ENCODE assay signal across 8 cellular contexts in genomic region chr3:125519678-125520562, GRCh38. TPM values are rescaled to one million over a fixed set of nuclear protein-coding genes. Genes with fewer than 3 reads are reported as not detected.
A peak's percentile ranks its signal among the peaks of the same experiment; 100 is the strongest.
DNase-seq lines count a peak whose midpoint lies in the region; ATAC-seq and TF ChIP-seq lines count a peak whose summit lies in the region.

Gene SNX4 (minus strand): TSS chr3:125520202. CDS start chr3:125520172, 30 bp downstream.

- no peaks in the 10 kb centered on the region for H4K20me1 ChIP-seq in fibroblast of lung (ENCODE audit: control insufficient read depth, extremely low read depth, insufficient read depth, low read length)

- peak; percentile 97 for ATAC-seq in naive thymus-derived CD4-positive, alpha-beta T cell
- ATAC-seq in stimulated activated memory B cell treated with anti-CD40 and anti-IgM and Interleukin-4, amounts not matched to agents 10 μg/mL and 1 μg/mL and 100 μg/mL, for 72 hours = peak; percentile 97

- H3K4me1 ChIP-seq in fibroblast of lung (ENCODE audit: control insufficient read depth, extremely low read depth, insufficient read depth, low read length) = peaks cover 3% of the 10 kb centered on the region
- peaks cover 0 to 4% of the 10 kb centered on the region in 2 donors for H3K4me1 ChIP-seq in naive thymus-derived CD4-positive, alpha-beta T cell (ENCODE audit: control insufficient read depth in 2 of 2, insufficient read depth in 2 of 2, low read length in 2 of 2)

- no peaks in the 10 kb centered on the region for H3K9me3 Mint-ChIP-seq in naive thymus-derived CD4-positive, alpha-beta T cell
- H3K9me3 Mint-ChIP-seq in stimulated activated memory B cell treated with anti-CD40 and anti-IgM and Interleukin-4, amounts not matched to agents 10 μg/mL and 1 μg/mL and 100 μg/mL, for 72 hours = no peaks in the 10 kb centered on the region

- peaks cover 0 to 2% (median 0%) of the 10 kb centered on the region in 5 donors for H3K27me3 Mint-ChIP-seq in naive thymus-derived CD4-positive, alpha-beta T cell
- no peaks in the 10 kb centered on the region for H3K27me3 Mint-ChIP-seq in stimulated activated memory B cell treated with anti-CD40 and anti-IgM and Interleukin-4, amounts not matched to agents 10 μg/mL and 1 μg/mL and 100 μg/mL, for 72 hours

- CTCF ChIA-PET in naive thymus-derived CD4-positive, alpha-beta T cell (lab: Charles Lee) = interaction anchor here (0.6 to 1.9 kb wide), 3 partner anchors 20 to 66 kb away, joined by 3 to 8 read pairs (median 5); no protein-coding TSS in a partner anchor

- no peaks in the 10 kb centered on the region for H3K9me3 ChIP-seq in fibroblast of lung (ENCODE audit: control insufficient read depth, insufficient read depth, low read depth, low read length)
- H3K9me3 ChIP-seq in naive thymus-derived CD4-positive, alpha-beta T cell (ENCODE audit: control insufficient read depth in 2 of 3, low read length in 3 of 3) = no peaks in the 10 kb centered on the region

- peak within 1 kb of the TSS; percentile 86 to 96 (median 92) for H3K4me3 ChIP-seq in fibroblast of lung (replicated peaks in 1 of 4; ENCODE audit: control extremely low read depth in 1 of 4, insufficient read depth in 1 of 4, low read depth in 3 of 4, low read length in 4 of 4)
- H3K4me3 ChIP-seq in naive thymus-derived CD4-positive, alpha-beta T cell (ENCODE audit: low read length) = peak within 1 kb of the TSS; percentile 71

- no peaks in the 10 kb centered on the region for H3K36me3 ChIP-seq in fibroblast of lung (ENCODE audit: control insufficient read depth, insufficient read depth, low read length)
- H3K36me3 ChIP-seq in naive thymus-derived CD4-positive, alpha-beta T cell (ENCODE audit: control insufficient read depth in 2 of 3, insufficient read depth in 3 of 3, low read length in 3 of 3) = peaks cover 0 to 12% (median 3%) of the 10 kb centered on the region in 3 experiments

- POLR2A ChIA-PET in naive thymus-derived CD4-positive, alpha-beta T cell (lab: Charles Lee) = interaction anchor here (1.2 to 2.4 kb wide), 4 partner anchors 10 to 379 kb away, joined by 3 to 12 read pairs (median 8); partner anchors contain the start of genes OSBPL11 and ZNF148

- peak within 1 kb of the TSS; percentile 85 to 96 (median 92) for H3K27ac Mint-ChIP-seq in naive thymus-derived CD4-positive, alpha-beta T cell
- H3K27ac Mint-ChIP-seq in stimulated activated memory B cell treated with anti-CD40 and anti-IgM and Interleukin-4, amounts not matched to agents 10 μg/mL and 1 μg/mL and 100 μg/mL, for 72 hours = peak within 1 kb of the TSS; percentile 95

- intact Hi-C loops in naive thymus-derived CD4-positive, alpha-beta T cell (cut with micrococcal nuclease) = loop anchor here (1.0 to 10.0 kb wide), 6 partner anchors 75 to 468 kb away; partner anchors contain the start of genes OSBPL11 (in 2 of the 2), ZNF148 (in 2 of the 2) and HEG1 (in 1 of the 2)

- H3K4me3 Mint-ChIP-seq in naive thymus-derived CD4-positive, alpha-beta T cell = peak within 1 kb of the TSS; percentile 89 to 98 (median 96)
- peak within 1 kb of the TSS; percentile 98 for H3K4me3 Mint-ChIP-seq in stimulated activated memory B cell treated with anti-CD40 and anti-IgM and Interleukin-4, amounts not matched to agents 10 μg/mL and 1 μg/mL and 100 μg/mL, for 72 hours

- peaks cover 33% of the 10 kb centered on the region for H3K79me2 ChIP-seq in fibroblast of lung (ENCODE audit: control insufficient read depth, insufficient read depth, low read length)

- no peaks in the 10 kb centered on the region for H3K27me3 ChIP-seq in fibroblast of lung (ENCODE audit: control insufficient read depth, insufficient read depth, low read length)
- H3K27me3 ChIP-seq in naive thymus-derived CD4-positive, alpha-beta T cell (ENCODE audit: control insufficient read depth in 2 of 2, insufficient read depth in 2 of 2, low read length in 2 of 2) = no peaks in the 10 kb centered on the region

- peak; percentile 96 for DNase-seq in Daoy (ENCODE audit: low read depth)
- DNase-seq in GOT3 (lab: John Stamatoyannopoulos, UW) = peak; percentile 64
- DNase-seq in LHCN-M2 (ENCODE audit: low read depth) = peak; percentile 94
- DNase-seq in RPMI8226 = peak; percentile 92
- DNase-seq in activated T-helper 1 cell treated with anti-CD3 and anti-CD28 coated beads, Interleukin-2, amount 50 U/mL, for 16 hours (ENCODE audit: low read depth in 1 of 2, low spot score in 1 of 2) = peak; percentile 67 to 81
- peak; percentile 93 to 96 for DNase-seq in fibroblast of lung (ENCODE audit: low read depth in 2 of 2)
- peak; percentile 70 to 87 (median 82) for DNase-seq in naive thymus-derived CD4-positive, alpha-beta T cell

- peak within 1 kb of the TSS; percentile 99 for H2AFZ ChIP-seq in fibroblast of lung (ENCODE audit: low read length)

- peak within 1 kb of the TSS; percentile 77 for H3K27ac ChIP-seq in fibroblast of lung (ENCODE audit: insufficient read depth, low read length)
- peak within 1 kb of the TSS; percentile 87 for H3K27ac ChIP-seq in naive thymus-derived CD4-positive, alpha-beta T cell (ENCODE audit: low read depth, low read length)

- H3K4me1 Mint-ChIP-seq in naive thymus-derived CD4-positive, alpha-beta T cell = peaks cover 20 to 47% (median 37%) of the 10 kb centered on the region in 7 donors
- peaks cover 45% of the 10 kb centered on the region for H3K4me1 Mint-ChIP-seq in stimulated activated memory B cell treated with anti-CD40 and anti-IgM and Interleukin-4, amounts not matched to agents 10 μg/mL and 1 μg/mL and 100 μg/mL, for 72 hours

- TF ChIP-seq CTCF in fibroblast of lung (conservative IDR thresholded peaks at IDR 0.05 in 1 of 2, IDR thresholded peaks at IDR 0.05 in 1 of 2; ENCODE audit: low read depth in 1 of 2, low read length in 2 of 2) = no peak

- H3K36me3 Mint-ChIP-seq in naive thymus-derived CD4-positive, alpha-beta T cell = peaks cover 6 to 10% (median 9%) of the 10 kb centered on the region in 5 donors
- peaks cover 21% of the 10 kb centered on the region for H3K36me3 Mint-ChIP-seq in stimulated activated memory B cell treated with anti-CD40 and anti-IgM and Interleukin-4, amounts not matched to agents 10 μg/mL and 1 μg/mL and 100 μg/mL, for 72 hours

- H3K9ac ChIP-seq in fibroblast of lung (ENCODE audit: insufficient read depth, low read length) = peak within 1 kb of the TSS; percentile 85

- H3K4me2 ChIP-seq in fibroblast of lung (ENCODE audit: extremely low read depth, insufficient read depth, low read length) = peak within 1 kb of the TSS; percentile 96

RNA-seq across cellular contexts. Expression of gene SNX4, which starts in this region (rescaled TPM):
- 72.5 and 73.8 TPM in 2 replicates for total RNA-seq in Daoy (2014; rRNA removed; shearing (Covaris generic))
- 43.3 and 58.5 TPM in 2 replicates for total RNA-seq in LHCN-M2 (2014; rRNA removed)
- polyA plus RNA-seq in LHCN-M2 (2012) = 15.7 TPM
- 23.8 and 28.8 TPM in 2 replicates for total RNA-seq in fibroblast of lung
- polyA plus RNA-seq in fibroblast of lung = 15.9 and 22.1 TPM in 2 replicates
- 18.6 and 21.5 TPM in 2 replicates for polyA plus RNA-seq in fibroblast of lung (2012)
- polyA minus RNA-seq in fibroblast of lung (ENCODE audit: low replicate concordance) = 1.6 and 6.3 TPM in 2 replicates
- total RNA-seq in naive thymus-derived CD4-positive, alpha-beta T cell = 10 to 100 TPM; 19.3 to 31.8 (median 25.2) TPM
- polyA plus RNA-seq in naive thymus-derived CD4-positive, alpha-beta T cell = 10 to 100 TPM; 25.7 to 29.2 TPM

Comparison
In these comparisons a context has a peak if more than half of its experiments do, and no peak if none do; other contexts are left out.
1. Peak in every context shown above with its lines: DNase-seq, ATAC-seq, H3K4me3 ChIP-seq and H3K27ac ChIP-seq.